In the genomic region with DNA sequence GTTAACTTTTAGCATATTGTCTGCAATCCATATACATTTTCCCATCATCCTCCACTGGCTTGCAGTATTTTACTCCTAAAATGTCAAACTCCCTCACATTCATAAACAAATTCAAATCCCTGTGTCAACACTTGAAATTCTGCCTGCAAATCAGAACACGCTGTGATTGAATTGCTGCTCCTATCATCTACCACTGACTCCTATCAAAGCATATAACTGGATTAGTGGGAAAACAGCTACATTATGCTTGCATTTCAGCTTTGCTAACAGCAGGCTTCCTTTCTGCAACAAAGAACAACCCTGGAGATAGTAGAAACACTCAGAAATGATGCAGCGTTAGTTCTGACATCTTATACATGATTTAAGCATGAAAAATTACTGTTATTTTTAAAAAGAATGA, we compare ENCODE assay signal across 17 cellular contexts.
DNase-seq lines count a peak whose midpoint lies in the region; FAIRE-seq and TF ChIP-seq lines count a peak whose summit lies in the region.
"Had no signal": no experiment of that assay in that cellular context is flagged by ENCODE, and none has a peak within 500 bp of the region (broad histone marks: within the 10 kb centered on the region; RNA-seq: fewer than 3 reads in every experiment).

No MANE protein-coding gene starts in this region.

- peaks cover 14% of the 10 kb centered on the region for H3K4me1 Mint-ChIP-seq in endodermal cell
- H3K4me1 Mint-ChIP-seq: activated CD4-positive, alpha-beta T cell treated with anti-CD3 and anti-CD28 coated beads for 36 hours; stimulated activated naive B cell treated with anti-CD40 and anti-IgM and Interleukin-4, amounts not matched to agents 10 μg/mL and 1 μg/mL and 100 μg/mL, for 72 hours had no signal

- H3K36me3 ChIP-seq in endodermal cell (ENCODE audit: control insufficient read depth, insufficient read depth, low read length) (no peaks in the 10 kb centered on the region), sigmoid colon (no peaks in the 10 kb centered on the region)

- DNase-seq in NCI-H1417 (lab: John Stamatoyannopoulos, UW): peak in 2 of 3 experiments; percentile 19 to 66
- DNase-seq in NCI-H1417 treated with DMSO at 0.1 percent for 48 hours (lab: John Stamatoyannopoulos, UW): no peak
- peak; percentile 16 for DNase-seq in NCI-H460 (ENCODE audit: extremely low read depth, low read depth)
- no peak for DNase-seq in endodermal cell
- no peak for DNase-seq in sigmoid colon
- DNase-seq in activated CD4-positive, alpha-beta T cell treated with anti-CD3 and anti-CD28 coated beads for 1 hour: no peak
- DNase-seq in NCI-H187 treated with DMSO at 0.1 percent for 48 hours (lab: John Stamatoyannopoulos, UW): no peak
- no peak for DNase-seq in GM19239 (ENCODE audit: insufficient read length, low spot score)
- DNase-seq: activated CD4-positive, alpha-beta T cell treated with anti-CD3 and anti-CD28 coated beads for 36 hours; activated effector memory CD4-positive, alpha-beta T cell treated with anti-CD3 and anti-CD28 coated beads, Interleukin-2, amount 50 U/mL, for 16 hours; caudate nucleus; CD4-positive, alpha-beta T cell; DND-41; NCI-H446; nephron progenitor cell; stimulated activated CD4-positive, alpha-beta T cell treated with anti-CD3 and anti-CD28 coated beads, Interleukin-15, amount 100 ng/mL, for 24 hours; stimulated activated naive B cell treated with anti-CD40 and anti-IgM and Interleukin-4, amounts not matched to agents 10 μg/mL and 1 μg/mL and 100 μg/mL, for 72 hours had no signal

- H3K4me3 Mint-ChIP-seq in endodermal cell: no peak overlapping the region
- H3K4me3 Mint-ChIP-seq: activated CD4-positive, alpha-beta T cell treated with anti-CD3 and anti-CD28 coated beads for 36 hours; CD4-positive, alpha-beta T cell; nephron progenitor cell; stimulated activated naive B cell treated with anti-CD40 and anti-IgM and Interleukin-4, amounts not matched to agents 10 μg/mL and 1 μg/mL and 100 μg/mL, for 72 hours had no signal

- 29 to 30% methylated on average over 1 to 2 of the region's 2 CpGs for WGBS in endodermal cell (ENCODE audit: insufficient coverage in 1 of 2, insufficient read length in 1 of 2), 2 experiments
- WGBS in sigmoid colon, 2 donors: 43 to 66% methylated on average over 2 of the region's 2 CpGs

- peaks cover 3% of the 10 kb centered on the region for H3K36me3 Mint-ChIP-seq in endodermal cell (ENCODE audit: low read depth)
- H3K36me3 Mint-ChIP-seq: stimulated activated naive B cell treated with anti-CD40 and anti-IgM and Interleukin-4, amounts not matched to agents 10 μg/mL and 1 μg/mL and 100 μg/mL, for 72 hours had no signal

- no peaks in the 10 kb centered on the region for H3K27me3 ChIP-seq in endodermal cell (ENCODE audit: control insufficient read depth, insufficient read depth, low read length, poor library complexity, severe bottlenecking)
- H3K27me3 ChIP-seq in sigmoid colon: no peaks in the 10 kb centered on the region

- TF ChIP-seq EP300 in sigmoid colon (IDR thresholded peaks at IDR 0.05): no peak

- intact Hi-C loops in sigmoid colon (cut with DNase I): loop anchor here (5.0 kb wide), 1 partner anchor 266 kb away; no protein-coding TSS in a partner anchor

- no peak for FAIRE-seq in GM19239 (lab: Jason Lieb, UNC)

- H3K27ac ChIP-seq in endodermal cell (ENCODE audit: low read depth, low read length) (peak overlapping the region; percentile 28), sigmoid colon (peak overlapping the region in 3 of 4 donors; percentile 65 to 78 (median 77))

- TF ChIP-seq CTCF in endodermal cell (conservative IDR thresholded peaks at IDR 0.05): no peak
- no peak for TF ChIP-seq CTCF in sigmoid colon (IDR thresholded peaks at IDR 0.05)

- H3K4me1 ChIP-seq in endodermal cell (ENCODE audit: control insufficient read depth, insufficient read depth, low read length) (peaks cover 7% of the 10 kb centered on the region), sigmoid colon (peaks cover 0 to 57% (median 47%) of the 10 kb centered on the region in 4 donors)

- H3K9me3 ChIP-seq in endodermal cell (ENCODE audit: control insufficient read depth, low read length) (no peaks in the 10 kb centered on the region), sigmoid colon (no peaks in the 10 kb centered on the region)

- H3K9ac ChIP-seq in endodermal cell (ENCODE audit: extremely low read depth, low read length, poor library complexity, severe bottlenecking): no peak overlapping the region

- no peak overlapping the region for H3K4me3 ChIP-seq in endodermal cell (ENCODE audit: low read length)
- no peak overlapping the region for H3K4me3 ChIP-seq in sigmoid colon

- TF ChIP-seq POLR2A in sigmoid colon (IDR thresholded peaks at IDR 0.05): no peak

- no peaks in the 10 kb centered on the region for H3K9me3 Mint-ChIP-seq in endodermal cell
- H3K9me3 Mint-ChIP-seq: CD4-positive, alpha-beta T cell; nephron progenitor cell had no signal

- H3K27me3 Mint-ChIP-seq in endodermal cell (ENCODE audit: insufficient read depth): no peaks in the 10 kb centered on the region
- H3K27me3 Mint-ChIP-seq: activated CD4-positive, alpha-beta T cell treated with anti-CD3 and anti-CD28 coated beads for 36 hours; CD4-positive, alpha-beta T cell; stimulated activated naive B cell treated with anti-CD40 and anti-IgM and Interleukin-4, amounts not matched to agents 10 μg/mL and 1 μg/mL and 100 μg/mL, for 72 hours had no signal

- no peak overlapping the region for H3K27ac Mint-ChIP-seq in endodermal cell
- H3K27ac Mint-ChIP-seq: activated CD4-positive, alpha-beta T cell treated with anti-CD3 and anti-CD28 coated beads for 36 hours; CD4-positive, alpha-beta T cell; stimulated activated naive B cell treated with anti-CD40 and anti-IgM and Interleukin-4, amounts not matched to agents 10 μg/mL and 1 μg/mL and 100 μg/mL, for 72 hours had no signal

Comparison
In these comparisons a context has a peak if more than half of its experiments do, and no peak if none do; other contexts are left out.
1. DNase-seq: peak in NCI-H1417 (2 of 3) and NCI-H460 (single experiment); none in NCI-H1417 treated with DMSO at 0.1 percent for 48 hours (single experiment), endodermal cell (single experiment), sigmoid colon (single experiment), activated CD4-positive, alpha-beta T cell treated with anti-CD3 and anti-CD28 coated beads for 1 hour (single experiment), NCI-H187 treated with DMSO at 0.1 percent for 48 hours (single experiment) and GM19239 (single experiment).